In genomic region chr12:55965240-55965639, GRCh38 we compare ENCODE assay signal across 16 cellular contexts. TPM values are rescaled to one million over a fixed set of nuclear protein-coding genes. Genes with fewer than 3 reads are reported as not detected.
A peak's percentile ranks its signal among the peaks of the same experiment; 100 is the strongest.
DNase-seq lines count a peak whose midpoint lies in the region; ATAC-seq, FAIRE-seq and TF ChIP-seq lines count a peak whose summit lies in the region.
"Had no signal": no experiment of that assay in that cellular context is flagged by ENCODE, and none has a peak within 500 bp of the region (broad histone marks: within the 10 kb centered on the region; RNA-seq: fewer than 3 reads in every experiment).

No MANE protein-coding gene starts in this region.

- 73 to 74% methylated on average over 5 of the region's 5 CpGs for WGBS in pancreas, 2 donors

- no peak for FAIRE-seq in pancreas (lab: Jason Lieb, UNC)

- peak overlapping the region; percentile 8 for H3K4me3 Mint-ChIP-seq in activated T-cell treated with anti-CD3 and anti-CD28 coated beads, Interleukin-2, amount 50 U/mL, for 4 hours
- H3K4me3 Mint-ChIP-seq in activated T-cell treated with anti-CD3 and anti-CD28 coated beads, Interleukin-2, amount 50 U/mL, for 24 hours, result no peak overlapping the region
- H3K4me3 Mint-ChIP-seq in WTC11 (peak overlapping the region; percentile 99), progenitor cell of endocrine pancreas (ENCODE audit: low read depth) (peak overlapping the region; percentile 97)

- H3K36me3 Mint-ChIP-seq in activated T-cell treated with anti-CD3 and anti-CD28 coated beads, Interleukin-2, amount 50 U/mL, for 4 hours (ENCODE audit: insufficient read depth), result peaks cover under 1% of the 10 kb centered on the region
- H3K36me3 Mint-ChIP-seq in activated T-cell treated with anti-CD3 and anti-CD28 coated beads, Interleukin-2, amount 50 U/mL, for 24 hours (ENCODE audit: low read depth), result peaks cover 35% of the 10 kb centered on the region
- H3K36me3 Mint-ChIP-seq in WTC11 (peaks cover 5% of the 10 kb centered on the region), progenitor cell of endocrine pancreas (ENCODE audit: insufficient read depth) (peaks cover 1% of the 10 kb centered on the region)

- CTCF ChIA-PET in WTC11 (lab: Charles Lee), result interaction anchor here (1.6 kb wide), 1 partner anchor 35 kb away, joined by 5 read pairs; no protein-coding TSS in a partner anchor

- no peak for DNase-seq in activated T-cell treated with anti-CD3 and anti-CD28 coated beads, Interleukin-2, amount 50 U/mL, for 4 hours
- DNase-seq in activated T-cell treated with anti-CD3 and anti-CD28 coated beads, Interleukin-2, amount 50 U/mL, for 24 hours, result no peak
- no peak for DNase-seq in WTC11 (ENCODE audit: low spot score)
- no peak for DNase-seq in progenitor cell of endocrine pancreas (ENCODE audit: low spot score, unreplicated experiment)
- no peak for DNase-seq in activated effector memory CD4-positive, alpha-beta T cell treated with Interleukin-2 at 50 U/mL for 16 hours
- DNase-seq in pancreas, result no peak
- DNase-seq: activated CD4-positive, CD25-positive, alpha-beta regulatory T cell; effector memory CD4-positive, alpha-beta T cell; foreskin keratinocyte; left cardiac atrium; nucleus accumbens; stimulated activated CD4-positive, alpha-beta T cell treated with anti-CD3 and anti-CD28 coated beads, Interleukin-12 subunit alpha, Interleukin-12 subunit beta, amount 100 ng/mL, for 4 hours had no signal

- H3K27me3 Mint-ChIP-seq in activated T-cell treated with anti-CD3 and anti-CD28 coated beads, Interleukin-2, amount 50 U/mL, for 4 hours (ENCODE audit: low read depth), result no peaks in the 10 kb centered on the region
- H3K27me3 Mint-ChIP-seq in activated T-cell treated with anti-CD3 and anti-CD28 coated beads, Interleukin-2, amount 50 U/mL, for 24 hours, result no peaks in the 10 kb centered on the region
- H3K27me3 Mint-ChIP-seq in WTC11 (ENCODE audit: low read depth) (no peaks in the 10 kb centered on the region), progenitor cell of endocrine pancreas (no peaks in the 10 kb centered on the region)

- H3K9ac ChIP-seq in iPS-18a (ENCODE audit: low read length), result peak overlapping the region; percentile 79

- H3K4me3 ChIP-seq in iPS-18a (ENCODE audit: low read length) (peak overlapping the region; percentile 88), pancreas (no peak overlapping the region)
- H3K4me3 ChIP-seq: SJSA1 had no signal

- no peak for ATAC-seq in activated T-cell treated with anti-CD3 and anti-CD28 coated beads, Interleukin-2, amount 50 U/mL, for 4 hours
- no peak for ATAC-seq in WTC11
- no peak for ATAC-seq in HG03460 (IDR thresholded peaks at IDR 0.05; ENCODE audit: unreplicated experiment)
- ATAC-seq in pancreas, result no peak

- H3K36me3 ChIP-seq in iPS-18a (ENCODE audit: control insufficient read depth, low read depth, low read length) (peaks cover 22% of the 10 kb centered on the region), pancreas (no peaks in the 10 kb centered on the region)
- H3K36me3 ChIP-seq: suprapubic skin had no signal

- H3K9me3 ChIP-seq in iPS-18a (ENCODE audit: control insufficient read depth, low read depth, low read length) (no peaks in the 10 kb centered on the region), pancreas (no peaks in the 10 kb centered on the region)
- H3K9me3 ChIP-seq: SJSA1, suprapubic skin had no signal

- peak overlapping the region; percentile 40 for H3K27ac ChIP-seq in iPS-18a (ENCODE audit: low read length)
- no peak overlapping the region for H3K27ac ChIP-seq in pancreas
- H3K27ac ChIP-seq: SJSA1, suprapubic skin had no signal

- H3K4me1 Mint-ChIP-seq in activated T-cell treated with anti-CD3 and anti-CD28 coated beads, Interleukin-2, amount 50 U/mL, for 4 hours (ENCODE audit: low read depth), result peaks cover 26% of the 10 kb centered on the region
- H3K4me1 Mint-ChIP-seq in activated T-cell treated with anti-CD3 and anti-CD28 coated beads, Interleukin-2, amount 50 U/mL, for 24 hours (ENCODE audit: low read depth), result peaks cover 32% of the 10 kb centered on the region
- H3K4me1 Mint-ChIP-seq in WTC11 (peaks cover 26% of the 10 kb centered on the region), progenitor cell of endocrine pancreas (ENCODE audit: low read depth) (peaks cover 30% of the 10 kb centered on the region)

- H3K9me3 Mint-ChIP-seq in activated T-cell treated with anti-CD3 and anti-CD28 coated beads, Interleukin-2, amount 50 U/mL, for 4 hours, result no peaks in the 10 kb centered on the region
- H3K9me3 Mint-ChIP-seq in activated T-cell treated with anti-CD3 and anti-CD28 coated beads, Interleukin-2, amount 50 U/mL, for 24 hours, result no peaks in the 10 kb centered on the region
- no peaks in the 10 kb centered on the region for H3K9me3 Mint-ChIP-seq in WTC11
- no peaks in the 10 kb centered on the region for H3K9me3 Mint-ChIP-seq in progenitor cell of endocrine pancreas (ENCODE audit: low read depth)

- H3K27me3 ChIP-seq in iPS-18a (ENCODE audit: control insufficient read depth, insufficient read depth, low read length) (no peaks in the 10 kb centered on the region), pancreas (no peaks in the 10 kb centered on the region)
- H3K27me3 ChIP-seq: foreskin keratinocyte, SJSA1, suprapubic skin had no signal

- POLR2A ChIA-PET in WTC11 (lab: Charles Lee), result interaction anchor here (1.3 kb wide), 1 partner anchor 9 kb away, joined by 10 read pairs; the partner anchor contains the start of gene RAB5B

- H3K4me1 ChIP-seq in iPS-18a (ENCODE audit: control insufficient read depth, low read depth, low read length), result peaks cover 13% of the 10 kb centered on the region
- peaks cover 0 to 7% (median 0%) of the 10 kb centered on the region in 3 donors for H3K4me1 ChIP-seq in pancreas

- TF ChIP-seq CTCF in WTC11 (IDR thresholded peaks at IDR 0.05) (no peak), progenitor cell of endocrine pancreas (IDR thresholded peaks at IDR 0.05; ENCODE audit: unreplicated experiment) (no peak), pancreas (IDR thresholded peaks at IDR 0.05) (no peak)

- no peak overlapping the region for H3K27ac Mint-ChIP-seq in activated T-cell treated with anti-CD3 and anti-CD28 coated beads, Interleukin-2, amount 50 U/mL, for 24 hours
- H3K27ac Mint-ChIP-seq in WTC11 (peak overlapping the region; percentile 99), progenitor cell of endocrine pancreas (no peak overlapping the region)

- intact Hi-C loops in pancreas (cut with DNase I), result no loop called here

TF ChIP-seq in WTC11, 78 proteins besides CTCF, POLR2A, EP300 and RAD21:
- TF ChIP-seq NR3C1 (CRISPR knock-in tag; conservative IDR thresholded peaks at IDR 0.05; ENCODE audit: low read depth), result no peak
- no peak for TF ChIP-seq ZBTB21 (CRISPR knock-in tag; IDR thresholded peaks at IDR 0.05; ENCODE audit: borderline replicate concordance)
- TF ChIP-seq ZNF396 (CRISPR knock-in tag; IDR thresholded peaks at IDR 0.05; ENCODE audit: borderline replicate concordance), result no peak
- TF ChIP-seq ZNF232 (CRISPR knock-in tag; IDR thresholded peaks at IDR 0.05), result no peak
- no peak for TF ChIP-seq GRHL2 (CRISPR knock-in tag; IDR thresholded peaks at IDR 0.05; ENCODE audit: insufficient replicate concordance, severe bottlenecking)

RNA-seq across cellular contexts. Expression of gene PMEL, which starts 0.6 kb away (rescaled TPM):
- total RNA-seq in activated T-cell treated with anti-CD3 and anti-CD28 coated beads, Interleukin-2, amount 50 U/mL, for 4 hours, result under 1 TPM in 2 of 3 donors, not detected in 1; 0.13 to 0.41 TPM
- total RNA-seq in WTC11 (2021), result 72.2 to 86.5 TPM (median 79.3 TPM) in 3 replicates
- total RNA-seq in progenitor cell of endocrine pancreas, result 3.7 and 6.3 TPM in 2 replicates
- 1 to 10 TPM; 1.2 to 2.4 (median 2.1) TPM for total RNA-seq in pancreas
- 1 to 10 TPM; 2.6 to 3.5 TPM for polyA plus RNA-seq in pancreas

RNA-seq across cellular contexts. Expression of gene CDK2, which starts 1.4 kb away (rescaled TPM):
- 10 to 100 TPM; 65.4 to 80.1 (median 74.1) TPM for total RNA-seq in activated T-cell treated with anti-CD3 and anti-CD28 coated beads, Interleukin-2, amount 50 U/mL, for 4 hours
- total RNA-seq in WTC11 (2021) (37.6 to 44.1 TPM (median 43.1 TPM) in 3 replicates), progenitor cell of endocrine pancreas (62.1 and 66.9 TPM in 2 replicates), pancreas (10 to 100 TPM in 2 of 6 donors, 1 to 10 TPM in 4; 6.6 to 13.3 (median 9.7) TPM)
- polyA plus RNA-seq in pancreas, result 10 to 100 TPM in 1 of 2 donors, 1 to 10 TPM in 1; 5.7 to 19.8 TPM

RNA-seq across cellular contexts. Expression of gene RAB5B, which starts 8.6 kb away (rescaled TPM):
- 10 to 100 TPM; 18.5 to 27.5 (median 22.6) TPM for total RNA-seq in activated T-cell treated with anti-CD3 and anti-CD28 coated beads, Interleukin-2, amount 50 U/mL, for 4 hours
- 55.0 to 65.8 TPM (median 64.3 TPM) in 3 replicates for total RNA-seq in WTC11 (2021)
- total RNA-seq in progenitor cell of endocrine pancreas, result 111 and 116 TPM in 2 replicates
- total RNA-seq in pancreas, result 10 to 100 TPM; 25.8 to 76.8 (median 37.6) TPM
- polyA plus RNA-seq in pancreas, result 10 to 100 TPM; 19.8 to 37.1 TPM

RNA-seq across cellular contexts. Expression of gene SUOX, which starts 31.8 kb away (rescaled TPM):
- total RNA-seq in activated T-cell treated with anti-CD3 and anti-CD28 coated beads, Interleukin-2, amount 50 U/mL, for 4 hours, result 1 to 10 TPM in 2 of 3 donors, under 1 TPM in 1; 0.68 to 1.3 (median 1.2) TPM
- total RNA-seq in WTC11 (2021) (20.3 to 23.2 TPM (median 23.2 TPM) in 3 replicates), progenitor cell of endocrine pancreas (44.8 and 45.6 TPM in 2 replicates), pancreas (10 to 100 TPM in 3 of 6 donors, 1 to 10 TPM in 3; 6.0 to 17.4 (median 9.2) TPM)
- 10 to 100 TPM; 15.4 to 20.4 TPM for polyA plus RNA-seq in pancreas

RNA-seq across cellular contexts. Expression of gene DGKA, which starts 34.3 kb away (rescaled TPM):
- 100 to 1,000 TPM; 132 to 164 (median 153) TPM for total RNA-seq in activated T-cell treated with anti-CD3 and anti-CD28 coated beads, Interleukin-2, amount 50 U/mL, for 4 hours
- total RNA-seq in WTC11 (2021) (19.8 to 25.5 TPM (median 23.6 TPM) in 3 replicates), progenitor cell of endocrine pancreas (10.2 and 16.8 TPM in 2 replicates), pancreas (10 to 100 TPM; 15.5 to 34.9 (median 22.8) TPM)
- polyA plus RNA-seq in pancreas, result 10 to 100 TPM; 40.2 to 53.9 TPM

Comparison
In these comparisons a context has a peak if more than half of its experiments do, and no peak if none do; other contexts are left out.
1. RNA of gene PMEL, which starts 0.6 kb away (total RNA-seq): 72.2 to 86.5 TPM in WTC11; 3.7 to 6.3 TPM in progenitor cell of endocrine pancreas, 1.2 to 2.4 TPM in pancreas and 0.13 to 0.41 TPM in activated T-cell treated with anti-CD3 and anti-CD28 coated beads, Interleukin-2, amount 50 U/mL, for 4 hours; every median in the first group is over 10 times any median in the second.